16 cellular contexts compared by ENCODE assay signal in genomic region chr4:4402966-4403365, GRCh38.
"Had no signal": no experiment of that assay in that cellular context is flagged by ENCODE, and none has a peak within 500 bp of the region (broad histone marks: within the 10 kb centered on the region; RNA-seq: fewer than 3 reads in every experiment).

No MANE protein-coding gene starts in this region.

- H3K4me3 ChIP-seq: adrenal gland, left ventricle myocardium inferior, mucosa of descending colon, thyroid gland, uterus had no signal

- H3K9me3 Mint-ChIP-seq: activated CD4-positive, alpha-beta memory T cell treated with anti-CD3 and anti-CD28 coated beads for 36 hours; activated T-cell treated with anti-CD3 and anti-CD28 coated beads, Interleukin-2, amount 50 U/mL, for 24 hours had no signal

- H3K27ac ChIP-seq: adrenal gland, left ventricle myocardium inferior, parathyroid adenoma, thyroid gland, uterus, WERI-Rb-1 had no signal

- H3K27ac Mint-ChIP-seq: activated CD4-positive, alpha-beta memory T cell treated with anti-CD3 and anti-CD28 coated beads for 36 hours; activated CD8-positive, alpha-beta memory T cell treated with anti-CD3 and anti-CD28 coated beads, Interleukin-2, amount 10 ng/mL, durations not matched to agents 7 days and 5 days; activated naive CD4-positive, alpha-beta T cell treated with anti-CD3 and anti-CD28 coated beads, Interleukin-2, amount 10 ng/mL, durations not matched to agents 7 days and 5 days; activated T-cell treated with anti-CD3 and anti-CD28 coated beads, Interleukin-2, amount 50 U/mL, for 24 hours; memory B cell had no signal

- H3K36me3 Mint-ChIP-seq: activated CD8-positive, alpha-beta memory T cell treated with anti-CD3 and anti-CD28 coated beads, Interleukin-2, amount 10 ng/mL, durations not matched to agents 7 days and 5 days; activated naive CD4-positive, alpha-beta T cell treated with anti-CD3 and anti-CD28 coated beads, Interleukin-2, amount 10 ng/mL, durations not matched to agents 7 days and 5 days; memory B cell had no signal

- H3K27me3 Mint-ChIP-seq: activated CD4-positive, alpha-beta memory T cell treated with anti-CD3 and anti-CD28 coated beads for 36 hours; activated CD8-positive, alpha-beta memory T cell treated with anti-CD3 and anti-CD28 coated beads, Interleukin-2, amount 10 ng/mL, durations not matched to agents 7 days and 5 days; activated naive CD4-positive, alpha-beta T cell treated with anti-CD3 and anti-CD28 coated beads, Interleukin-2, amount 10 ng/mL, durations not matched to agents 7 days and 5 days; activated T-cell treated with anti-CD3 and anti-CD28 coated beads, Interleukin-2, amount 50 U/mL, for 24 hours had no signal

- H3K9me3 ChIP-seq: adrenal gland, thyroid gland, uterus had no signal

- H3K27me3 ChIP-seq: adrenal gland, thyroid gland, uterus had no signal

- H3K4me3 Mint-ChIP-seq: activated CD4-positive, alpha-beta memory T cell treated with anti-CD3 and anti-CD28 coated beads for 36 hours; activated CD8-positive, alpha-beta memory T cell treated with anti-CD3 and anti-CD28 coated beads, Interleukin-2, amount 10 ng/mL, durations not matched to agents 7 days and 5 days; activated naive CD4-positive, alpha-beta T cell treated with anti-CD3 and anti-CD28 coated beads, Interleukin-2, amount 10 ng/mL, durations not matched to agents 7 days and 5 days; activated T-cell treated with anti-CD3 and anti-CD28 coated beads, Interleukin-2, amount 50 U/mL, for 24 hours; memory B cell; naive thymus-derived CD4-positive, alpha-beta T cell had no signal

- H3K4me1 Mint-ChIP-seq: activated CD8-positive, alpha-beta memory T cell treated with anti-CD3 and anti-CD28 coated beads, Interleukin-2, amount 10 ng/mL, durations not matched to agents 7 days and 5 days; activated naive CD4-positive, alpha-beta T cell treated with anti-CD3 and anti-CD28 coated beads, Interleukin-2, amount 10 ng/mL, durations not matched to agents 7 days and 5 days; memory B cell; naive thymus-derived CD4-positive, alpha-beta T cell had no signal

- ATAC-seq: activated CD8-positive, alpha-beta memory T cell treated with anti-CD3 and anti-CD28 coated beads, Interleukin-2, amount 10 ng/mL, durations not matched to agents 7 days and 5 days; mucosa of descending colon; naive thymus-derived CD4-positive, alpha-beta T cell had no signal

- H3K36me3 ChIP-seq: adrenal gland, left ventricle myocardium inferior, thyroid gland, uterus, WERI-Rb-1 had no signal

- DNase-seq: activated CD4-positive, alpha-beta memory T cell treated with anti-CD3 and anti-CD28 coated beads for 36 hours; activated CD8-positive, alpha-beta memory T cell treated with anti-CD3 and anti-CD28 coated beads, Interleukin-2, amount 10 ng/mL, durations not matched to agents 7 days and 5 days; activated naive CD4-positive, alpha-beta T cell treated with anti-CD3 and anti-CD28 coated beads, Interleukin-2, amount 10 ng/mL, durations not matched to agents 7 days and 5 days; activated T-cell treated with anti-CD3 and anti-CD28 coated beads, Interleukin-2, amount 50 U/mL, for 24 hours; adrenal gland; glutamatergic neuron; hypothalamus; left ventricle myocardium inferior; mucosa of descending colon; naive thymus-derived CD4-positive, alpha-beta T cell; stimulated activated CD4-positive, alpha-beta T cell treated with anti-CD3 and anti-CD28 coated beads, Interleukin-2, amount 100 ng/mL, for 24 hours; thyroid gland; uterus; WERI-Rb-1 had no signal

- H3K4me1 ChIP-seq: adrenal gland, left ventricle myocardium inferior, parathyroid adenoma, thyroid gland, uterus had no signal
